In genomic region chr16:1318268-1318545, GRCh38 we compare ENCODE assay signal across 1 cellular context.
TF ChIP-seq lines count a peak whose summit lies in the region.

No MANE protein-coding gene starts in this region.

TF ChIP-seq in GM12878, 131 proteins besides CTCF, POLR2A, EP300 and RAD21:
- TF ChIP-seq POLR2AphosphoS5 (IDR thresholded peaks at IDR 0.05; ENCODE audit: low read length) (0 out of 2 replicates have a peak, but pooled peaks have one; percentile 61), USF2 (IDR thresholded peaks at IDR 0.05; ENCODE audit: borderline replicate concordance, low read depth, low read length) (no peak)
